Comparison of ENCODE assay signal across 1 cellular context in the genomic region with DNA sequence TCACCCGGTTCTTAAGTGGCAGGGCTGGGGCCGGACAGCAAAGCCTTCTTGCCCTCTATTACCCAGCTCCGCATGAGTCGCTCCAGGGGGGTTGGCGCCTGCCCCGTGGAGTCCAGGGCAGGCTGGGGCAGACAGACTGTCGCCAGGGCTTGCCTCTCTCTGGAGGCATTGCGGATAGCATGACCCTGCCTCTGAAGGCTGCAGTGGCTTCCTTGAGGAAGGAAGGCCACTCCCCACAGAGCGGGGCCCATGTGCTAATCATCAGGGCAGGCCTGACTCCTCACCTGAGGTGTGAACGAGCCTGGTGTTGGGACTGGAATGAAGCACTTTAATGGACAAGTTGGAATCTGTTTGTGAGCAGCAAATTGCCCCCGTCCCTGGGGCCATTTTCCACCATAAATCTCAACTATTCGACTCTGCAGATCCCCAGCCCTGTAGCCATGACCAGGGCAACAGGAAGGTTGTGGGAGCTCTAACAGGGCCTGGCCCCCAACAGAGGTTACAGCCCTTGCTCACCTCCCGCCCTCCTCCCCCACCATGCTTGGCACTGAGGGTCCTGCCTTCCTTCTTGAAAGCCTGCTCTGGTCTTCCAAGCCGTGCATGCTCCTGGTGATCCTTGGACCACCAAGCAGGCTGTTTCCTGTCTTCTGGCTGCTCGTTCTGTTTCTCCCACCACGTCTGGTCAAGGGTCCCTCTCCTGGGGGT.
TF ChIP-seq lines count a peak whose summit lies in the region.

No MANE protein-coding gene starts in this region.

TF ChIP-seq in HCT116, 20 proteins besides CTCF, POLR2A, EP300 and RAD21 (continued from another document):
- TF ChIP-seq, protein P1, sequence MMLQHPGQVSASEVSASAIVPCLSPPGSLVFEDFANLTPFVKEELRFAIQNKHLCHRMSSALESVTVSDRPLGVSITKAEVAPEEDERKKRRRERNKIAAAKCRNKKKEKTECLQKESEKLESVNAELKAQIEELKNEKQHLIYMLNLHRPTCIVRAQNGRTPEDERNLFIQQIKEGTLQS (IDR thresholded peaks at IDR 0.05) = no peak
- no peak for TF ChIP-seq SP1 (IDR thresholded peaks at IDR 0.05; ENCODE audit: low read depth)
- TF ChIP-seq, protein P2, sequence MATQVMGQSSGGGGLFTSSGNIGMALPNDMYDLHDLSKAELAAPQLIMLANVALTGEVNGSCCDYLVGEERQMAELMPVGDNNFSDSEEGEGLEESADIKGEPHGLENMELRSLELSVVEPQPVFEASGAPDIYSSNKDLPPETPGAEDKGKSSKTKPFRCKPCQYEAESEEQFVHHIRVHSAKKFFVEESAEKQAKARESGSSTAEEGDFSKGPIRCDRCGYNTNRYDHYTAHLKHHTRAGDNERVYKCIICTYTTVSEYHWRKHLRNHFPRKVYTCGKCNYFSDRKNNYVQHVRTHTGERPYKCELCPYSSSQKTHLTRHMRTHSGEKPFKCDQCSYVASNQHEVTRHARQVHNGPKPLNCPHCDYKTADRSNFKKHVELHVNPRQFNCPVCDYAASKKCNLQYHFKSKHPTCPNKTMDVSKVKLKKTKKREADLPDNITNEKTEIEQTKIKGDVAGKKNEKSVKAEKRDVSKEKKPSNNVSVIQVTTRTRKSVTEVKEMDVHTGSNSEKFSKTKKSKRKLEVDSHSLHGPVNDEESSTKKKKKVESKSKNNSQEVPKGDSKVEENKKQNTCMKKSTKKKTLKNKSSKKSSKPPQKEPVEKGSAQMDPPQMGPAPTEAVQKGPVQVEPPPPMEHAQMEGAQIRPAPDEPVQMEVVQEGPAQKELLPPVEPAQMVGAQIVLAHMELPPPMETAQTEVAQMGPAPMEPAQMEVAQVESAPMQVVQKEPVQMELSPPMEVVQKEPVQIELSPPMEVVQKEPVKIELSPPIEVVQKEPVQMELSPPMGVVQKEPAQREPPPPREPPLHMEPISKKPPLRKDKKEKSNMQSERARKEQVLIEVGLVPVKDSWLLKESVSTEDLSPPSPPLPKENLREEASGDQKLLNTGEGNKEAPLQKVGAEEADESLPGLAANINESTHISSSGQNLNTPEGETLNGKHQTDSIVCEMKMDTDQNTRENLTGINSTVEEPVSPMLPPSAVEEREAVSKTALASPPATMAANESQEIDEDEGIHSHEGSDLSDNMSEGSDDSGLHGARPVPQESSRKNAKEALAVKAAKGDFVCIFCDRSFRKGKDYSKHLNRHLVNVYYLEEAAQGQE (IDR thresholded peaks at IDR 0.05; ENCODE audit: low read depth) = no peak
